In the genomic region with DNA sequence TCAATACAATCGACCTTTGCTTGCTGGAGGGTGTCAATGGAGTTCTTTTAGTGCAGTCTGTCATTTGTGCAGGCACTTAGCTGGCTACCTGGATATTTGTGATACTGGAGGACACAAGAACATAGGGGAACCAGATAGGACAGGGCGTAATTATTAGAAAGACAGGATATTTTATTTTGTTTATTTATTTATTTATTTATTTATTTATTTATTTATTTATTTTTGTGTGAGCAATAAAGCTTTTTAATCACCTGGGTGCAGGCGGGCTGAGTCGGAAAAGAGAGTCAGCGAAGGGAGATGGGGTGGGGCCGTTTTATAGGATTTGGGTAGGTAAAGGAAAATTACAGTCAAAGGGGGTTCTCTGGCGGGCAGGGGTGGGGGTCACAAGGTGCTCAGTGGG, we compare ENCODE assay signal across 10 cellular contexts. TPM values are rescaled to one million over a fixed set of nuclear protein-coding genes. Genes with fewer than 3 reads are reported as not detected.
A peak's percentile ranks its signal among the peaks of the same experiment; 100 is the strongest.
DNase-seq lines count a peak whose midpoint lies in the region; ATAC-seq, FAIRE-seq and TF ChIP-seq lines count a peak whose summit lies in the region.
"Not testable (repeated sequence)": the region's sequence is repeated elsewhere in the genome, so short reads cannot be mapped to it uniquely, and the experiment has no call there.
"Had no signal": no experiment of that assay in that cellular context is flagged by ENCODE, and none has a peak within 500 bp of the region (broad histone marks: within the 10 kb centered on the region; RNA-seq: fewer than 3 reads in every experiment).

No MANE protein-coding gene starts in this region.

- H3K27me3 Mint-ChIP-seq in CD8-positive, alpha-beta memory T cell; activated T-cell treated with anti-CD3 and anti-CD28 coated beads, Interleukin-2, amount 50 U/mL, for 4 hours (ENCODE audit: low read depth); natural killer cell treated with Interleukin-12 subunit alpha and Interleukin-12 subunit beta and Interleukin-15 and Interleukin-18, amount 100 ng/mL, for 72 hours; type B pancreatic cell: not testable (repeated sequence)

- not testable (repeated sequence) for FAIRE-seq in GM12878 (lab: Jason Lieb, UNC)

- H3K4me1 ChIP-seq in CD8-positive, alpha-beta memory T cell (ENCODE audit: insufficient read depth, low read length): peaks cover 36% of the 10 kb centered on the region
- H3K4me1 ChIP-seq in HUES6 (ENCODE audit: control insufficient read depth, insufficient read depth, low read length) (peaks cover 20% of the 10 kb centered on the region), PC-3 (ENCODE audit: insufficient read depth, low read length) (peaks cover 14% of the 10 kb centered on the region), GM12878 (ENCODE audit: control insufficient read depth, insufficient read depth, low read length) (peaks cover 19% of the 10 kb centered on the region), hepatocyte (ENCODE audit: insufficient read depth) (peaks cover 12% of the 10 kb centered on the region)

- peaks cover 42% of the 10 kb centered on the region for H4K20me1 ChIP-seq in PC-3 (ENCODE audit: low read length)
- H4K20me1 ChIP-seq in GM12878 (ENCODE audit: control insufficient read depth, insufficient read depth); hepatocyte (ENCODE audit: insufficient read depth, poor library complexity, severe bottlenecking): not testable (repeated sequence)

- POLR2A ChIA-PET in CD8-positive, alpha-beta memory T cell (lab: Charles Lee); PC-3 (lab: Charles Lee; ENCODE audit: unreplicated experiment); GM12878 (lab: Charles Lee): not testable (repeated sequence)

- H3K9me3 ChIP-seq in CD8-positive, alpha-beta memory T cell (ENCODE audit: low read length); HUES6 (ENCODE audit: control insufficient read depth, insufficient read depth, low read depth, low read length); PC-3 (ENCODE audit: low read length); GM12878 (replicated peaks; ENCODE audit: control insufficient read depth, insufficient read depth, low read length); hepatocyte (ENCODE audit: low read depth): not testable (repeated sequence)

- not testable (repeated sequence) for TF ChIP-seq POLR2A in GM12878 (IDR thresholded peaks at IDR 0.05; ENCODE audit: low read depth, low read length)

- 90% methylated on average over 7 of the region's 7 CpGs for WGBS in GM12878 (ENCODE audit: insufficient coverage, insufficient replicate concordance, low lambda C conversion rate, missing lambda C conversion rate)
- 89% methylated on average over 7 of the region's 7 CpGs for WGBS in hepatocyte (ENCODE audit: low lambda C conversion rate, missing lambda C conversion rate)

- RAD21 ChIA-PET in GM12878 (lab: Charles Lee; ENCODE audit: unreplicated experiment): interaction anchor here (0.6 to 1.2 kb wide), 4 partner anchors 63 to 98 kb away, joined by 3 read pairs; no protein-coding TSS in a partner anchor

- TF ChIP-seq CTCF in PC-3 (conservative IDR thresholded peaks at IDR 0.05; ENCODE audit: low read depth, low read length); GM12878 (IDR thresholded peaks at IDR 0.05 in 2 of 3, conservative IDR thresholded peaks at IDR 0.05 in 1 of 3; ENCODE audit: control insufficient read depth in 2 of 3, extremely low read depth in 1 of 3, insufficient read depth in 1 of 3, low read depth in 3 of 3, low read length in 3 of 3); hepatocyte (IDR thresholded peaks at IDR 0.05; ENCODE audit: poor library complexity); type B pancreatic cell (conservative IDR thresholded peaks at IDR 0.05): not testable (repeated sequence)

- H3K4me2 ChIP-seq in PC-3 (ENCODE audit: low read length) (peak overlapping the region; percentile 99), GM12878 (ENCODE audit: control insufficient read depth, insufficient read depth) (peak overlapping the region; percentile 79), hepatocyte (peak overlapping the region; percentile 96)

- H3K27me3 ChIP-seq in CD8-positive, alpha-beta memory T cell (ENCODE audit: insufficient read depth, low read length, poor library complexity, severe bottlenecking); HUES6 (ENCODE audit: control insufficient read depth, insufficient read depth, low read length); PC-3 (ENCODE audit: low read length); GM12878 (replicated peaks in 1 of 2; ENCODE audit: control insufficient read depth in 2 of 2, insufficient read depth in 2 of 2, low read length in 1 of 2); hepatocyte: not testable (repeated sequence)

- not testable (repeated sequence) for H3K36me3 ChIP-seq in CD8-positive, alpha-beta memory T cell (ENCODE audit: insufficient read depth, low read length); GM12878 (ENCODE audit: control insufficient read depth in 2 of 2, insufficient read depth in 2 of 2, low read length in 1 of 2); hepatocyte (replicated peaks; ENCODE audit: insufficient read depth, low read depth)
- peaks cover 40% of the 10 kb centered on the region for H3K36me3 ChIP-seq in HUES6 (ENCODE audit: control insufficient read depth, insufficient read depth, low read length)
- H3K36me3 ChIP-seq in PC-3 (ENCODE audit: low read depth, low read length): peaks cover 16% of the 10 kb centered on the region

- H3K9me2 ChIP-seq in PC-3 (replicated peaks; ENCODE audit: low read length); hepatocyte (replicated peaks; ENCODE audit: insufficient read depth): not testable (repeated sequence)

- CTCF ChIA-PET in CD8-positive, alpha-beta memory T cell (lab: Charles Lee); PC-3 (lab: Charles Lee): not testable (repeated sequence)
- CTCF ChIA-PET in GM12878 (lab: Yijun Ruan, JAX): interaction anchor here (0.9 to 1.4 kb wide), 3 partner anchors 71 to 588 kb away, joined by 4 to 6 read pairs (median 5); no protein-coding TSS in a partner anchor

- not testable (repeated sequence) for TF ChIP-seq EP300 in GM12878 (IDR thresholded peaks at IDR 0.05; ENCODE audit: borderline replicate concordance in 1 of 2, control insufficient read depth in 1 of 2, low read depth in 2 of 2, low read length in 2 of 2)

- H3K79me2 ChIP-seq in PC-3 (ENCODE audit: low read length): peaks cover 83% of the 10 kb centered on the region
- peaks cover 64% of the 10 kb centered on the region for H3K79me2 ChIP-seq in GM12878 (ENCODE audit: control insufficient read depth, insufficient read depth, low read length)
- H3K79me2 ChIP-seq in hepatocyte: peaks cover 34% of the 10 kb centered on the region

- DNase-seq in CD8-positive, alpha-beta memory T cell; PC-3; activated T-cell treated with anti-CD3 and anti-CD28 coated beads, Interleukin-2, amount 50 U/mL, for 4 hours; GM12878 (ENCODE audit: low read depth, low spot score); hepatocyte (ENCODE audit: low spot score); natural killer cell treated with Interleukin-12 subunit alpha and Interleukin-12 subunit beta and Interleukin-15 and Interleukin-18, amount 100 ng/mL, for 72 hours (ENCODE audit: low spot score); type B pancreatic cell (ENCODE audit: extremely low spot score, unreplicated experiment): not testable (repeated sequence)

- TF ChIP-seq RAD21 in GM12878 (IDR thresholded peaks at IDR 0.05; ENCODE audit: insufficient read depth, low read depth, low read length): not testable (repeated sequence)

- SMC1A ChIA-PET in GM12878 (lab: Charles Lee; ENCODE audit: uncharacterized antibody, unreplicated experiment): interaction anchor here (0.6 to 8.9 kb wide), 3 partner anchors 37 to 596 kb away, joined by 3 to 58 read pairs (median 3); no protein-coding TSS in a partner anchor

- H3K27ac Mint-ChIP-seq in CD8-positive, alpha-beta memory T cell; natural killer cell treated with Interleukin-12 subunit alpha and Interleukin-12 subunit beta and Interleukin-15 and Interleukin-18, amount 100 ng/mL, for 72 hours; type B pancreatic cell: not testable (repeated sequence)

- not testable (repeated sequence) for H2AFZ ChIP-seq in PC-3 (ENCODE audit: low read length); GM12878 (ENCODE audit: control insufficient read depth, low read depth, low read length); hepatocyte

- intact Hi-C loops in PC-3 (cut with micrococcal nuclease) (loop anchor here (5.0 to 10.0 kb wide), 4 partner anchors 97 to 552 kb away; a partner anchor contains a TSS), GM12878 (cut with micrococcal nuclease; ENCODE audit: unreplicated experiment) (loop anchor here (5.0 kb wide), 3 partner anchors 107 to 257 kb away; a partner anchor contains a TSS)

- not testable (repeated sequence) for H3K4me3 ChIP-seq in CD8-positive, alpha-beta memory T cell (ENCODE audit: low read length); hepatocyte
- H3K4me3 ChIP-seq in HUES6 (ENCODE audit: low read depth, low read length): peak overlapping the region; percentile 92
- peak overlapping the region; percentile 91 for H3K4me3 ChIP-seq in PC-3 (ENCODE audit: low read length)
- H3K4me3 ChIP-seq in GM12878: peak overlapping the region; percentile 55

- BruUV-seq in PC-3 (replicated peaks; lab: Mats Ljungman, UMichigan); GM12878 (replicated peaks; lab: Mats Ljungman, UMichigan): not testable (repeated sequence)

- not testable (repeated sequence) for H3F3A ChIP-seq in PC-3 (ENCODE audit: low read length, unreplicated experiment)

- ATAC-seq in PC-3; activated T-cell treated with anti-CD3 and anti-CD28 coated beads, Interleukin-2, amount 50 U/mL, for 4 hours; GM12878; natural killer cell treated with Interleukin-12 subunit alpha and Interleukin-12 subunit beta and Interleukin-15 and Interleukin-18, amount 100 ng/mL, for 72 hours: not testable (repeated sequence)

- H3K4me1 Mint-ChIP-seq in CD8-positive, alpha-beta memory T cell: peaks cover 53 to 73% (median 68%) of the 10 kb centered on the region in 3 donors
- H3K4me1 Mint-ChIP-seq in activated T-cell treated with anti-CD3 and anti-CD28 coated beads, Interleukin-2, amount 50 U/mL, for 4 hours (ENCODE audit: low read depth): peaks cover 45% of the 10 kb centered on the region
- H3K4me1 Mint-ChIP-seq in natural killer cell treated with Interleukin-12 subunit alpha and Interleukin-12 subunit beta and Interleukin-15 and Interleukin-18, amount 100 ng/mL, for 72 hours (ENCODE audit: low read depth in 2 of 2): peaks cover 39 to 43% of the 10 kb centered on the region in 2 donors
- H3K4me1 Mint-ChIP-seq in type B pancreatic cell (ENCODE audit: unreplicated experiment): peaks cover 30% of the 10 kb centered on the region

- H3K9ac ChIP-seq in HUES6 (ENCODE audit: low read length); PC-3 (ENCODE audit: low read length); GM12878 (ENCODE audit: control insufficient read depth, insufficient read depth, low read length): not testable (repeated sequence)

- in situ Hi-C loops in GM12878 (cut with MboI): loop anchor here (5.0 kb wide), 1 partner anchor 68 kb away; no protein-coding TSS in a partner anchor

- H3K27ac ChIP-seq in CD8-positive, alpha-beta memory T cell (ENCODE audit: low read depth, low read length); HUES6 (ENCODE audit: low read depth, low read length); PC-3 (ENCODE audit: low read length); GM12878 (ENCODE audit: control insufficient read depth, insufficient read depth); hepatocyte: not testable (repeated sequence)

- peak overlapping the region in 4 of 7 donors; percentile 10 to 42 (median 20) for H3K4me3 Mint-ChIP-seq in CD8-positive, alpha-beta memory T cell
- H3K4me3 Mint-ChIP-seq in activated T-cell treated with anti-CD3 and anti-CD28 coated beads, Interleukin-2, amount 50 U/mL, for 4 hours: peak overlapping the region; percentile 71
- H3K4me3 Mint-ChIP-seq in natural killer cell treated with Interleukin-12 subunit alpha and Interleukin-12 subunit beta and Interleukin-15 and Interleukin-18, amount 100 ng/mL, for 72 hours: peak overlapping the region; percentile 54
- H3K4me3 Mint-ChIP-seq in type B pancreatic cell: peak overlapping the region; percentile 23

- peaks cover 4 to 54% (median 5%) of the 10 kb centered on the region in 3 donors for H3K36me3 Mint-ChIP-seq in CD8-positive, alpha-beta memory T cell
- H3K36me3 Mint-ChIP-seq in activated T-cell treated with anti-CD3 and anti-CD28 coated beads, Interleukin-2, amount 50 U/mL, for 4 hours (ENCODE audit: insufficient read depth): peaks cover 34% of the 10 kb centered on the region
- H3K36me3 Mint-ChIP-seq in natural killer cell treated with Interleukin-12 subunit alpha and Interleukin-12 subunit beta and Interleukin-15 and Interleukin-18, amount 100 ng/mL, for 72 hours: peaks cover 19% of the 10 kb centered on the region
- peaks cover 12% of the 10 kb centered on the region for H3K36me3 Mint-ChIP-seq in type B pancreatic cell

- H3K9me3 Mint-ChIP-seq in CD8-positive, alpha-beta memory T cell; activated T-cell treated with anti-CD3 and anti-CD28 coated beads, Interleukin-2, amount 50 U/mL, for 4 hours; natural killer cell treated with Interleukin-12 subunit alpha and Interleukin-12 subunit beta and Interleukin-15 and Interleukin-18, amount 100 ng/mL, for 72 hours; type B pancreatic cell: not testable (repeated sequence)

RNA-seq across cellular contexts. Expression of a gene that starts 4.0 kb away (rescaled TPM):
- 10 to 100 TPM; 27.1 to 27.9 TPM for total RNA-seq in CD8-positive, alpha-beta memory T cell
- polyA plus RNA-seq in CD8-positive, alpha-beta memory T cell: 8.5 TPM
- total RNA-seq in PC-3 (2014; rRNA removed) (7.8 and 8.3 TPM in 2 replicates), GM12878 (2014; rRNA removed) (22.5 and 22.9 TPM in 2 replicates), GM12878 (2014; rRNA removed; fragmentation: Illumina TruSeq; extraction: Trizol) (13.9 and 14.1 TPM in 2 replicates), GM12878 (2021) (21.7 and 22.7 TPM in 2 replicates), hepatocyte (7.8 and 8.4 TPM in 2 replicates), type B pancreatic cell (ENCODE audit: low replicate concordance) (10.3 and 10.4 TPM in 2 replicates)
- total RNA-seq in activated T-cell treated with anti-CD3 and anti-CD28 coated beads, Interleukin-2, amount 50 U/mL, for 4 hours: 10 to 100 TPM; 32.4 to 36.9 (median 34.7) TPM
- 15.7 and 18.9 TPM in 2 replicates for total RNA-seq in GM12878 (2013; cell fraction: nucleolus; rRNA removed)
- polyA plus RNA-seq in GM12878 (2011; ENCODE audit: low read depth): 5.5 TPM
- polyA plus RNA-seq in GM12878 (2011; rRNA removed) (9.1 and 14.4 TPM in 2 replicates), GM12878 (2014; fragmentation: Illumina TruSeq; extraction: Trizol) (20.1 and 21.5 TPM in 2 replicates), GM12878 (2014; fragmentation: Nextera tagmentation; extraction: Ambion mirVana) (1 to 10 TPM; 4.0 to 6.9 TPM), GM12878 (2014; rRNA removed) (18.0 and 18.2 TPM in 2 replicates), GM12878 (2016; fragmentation: Nextera tagmentation; extraction: Ambion mirVana) (10 to 100 TPM; 19.0 to 22.4 TPM), hepatocyte (3.5 and 6.3 TPM in 2 replicates)
- polyA plus RNA-seq in GM12878 (2011; cell fraction: cytosol; rRNA removed): 12.1 and 12.4 TPM in 2 replicates
- 22.9 and 24.9 TPM in 2 replicates for polyA plus RNA-seq in GM12878 (2011; cell fraction: nucleus; rRNA removed)
- polyA plus RNA-seq in GM12878 (2012): 7.2 and 7.9 TPM in 2 replicates
- polyA minus RNA-seq in GM12878 (2011; rRNA and poly(A)+ RNA removed): 21.0 and 24.8 TPM in 2 replicates
- polyA minus RNA-seq in GM12878 (2011; cell fraction: cytosol; rRNA and poly(A)+ RNA removed): 8.7 and 10.0 TPM in 2 replicates
- polyA minus RNA-seq in GM12878 (2011; cell fraction: nucleus; rRNA and poly(A)+ RNA removed): 24.4 and 43.7 TPM in 2 replicates
- 10 to 100 TPM; 16.2 to 31.4 TPM for total RNA-seq in natural killer cell treated with Interleukin-12 subunit alpha and Interleukin-12 subunit beta and Interleukin-15 and Interleukin-18, amount 100 ng/mL, for 72 hours

RNA-seq across cellular contexts. Expression of a gene that starts 33.8 kb away (rescaled TPM):
- total RNA-seq in CD8-positive, alpha-beta memory T cell: under 1 TPM in 1 of 2 experiments, not detected in 1; 0.09 TPM
- 0.06 TPM for polyA plus RNA-seq in CD8-positive, alpha-beta memory T cell
- 0.07 TPM in 1 of 2 replicates, not detected in the other for total RNA-seq in PC-3 (2014; rRNA removed)
- total RNA-seq in activated T-cell treated with anti-CD3 and anti-CD28 coated beads, Interleukin-2, amount 50 U/mL, for 4 hours: not detected
- not detected in 2 replicates for total RNA-seq in GM12878 (2013; cell fraction: nucleolus; rRNA removed)
- total RNA-seq in GM12878 (2014; rRNA removed): not detected in 2 replicates
- not detected in 2 replicates for total RNA-seq in GM12878 (2014; rRNA removed; fragmentation: Illumina TruSeq; extraction: Trizol)
- total RNA-seq in GM12878 (2021): not detected in 2 replicates
- not detected for polyA plus RNA-seq in GM12878 (2011; ENCODE audit: low read depth)
- not detected in 2 replicates for polyA plus RNA-seq in GM12878 (2011; rRNA removed)
- not detected in 2 replicates for polyA plus RNA-seq in GM12878 (2011; cell fraction: cytosol; rRNA removed)
- not detected in 2 replicates for polyA plus RNA-seq in GM12878 (2011; cell fraction: nucleus; rRNA removed)
- 0.04 and 0.05 TPM in 2 replicates for polyA plus RNA-seq in GM12878 (2012)
- not detected in 2 replicates for polyA plus RNA-seq in GM12878 (2014; fragmentation: Illumina TruSeq; extraction: Trizol)
- polyA plus RNA-seq in GM12878 (2014; fragmentation: Nextera tagmentation; extraction: Ambion mirVana): not detected
- not detected in 2 replicates for polyA plus RNA-seq in GM12878 (2014; rRNA removed)
- under 1 TPM; 0.09 to 0.23 TPM for polyA plus RNA-seq in GM12878 (2016; fragmentation: Nextera tagmentation; extraction: Ambion mirVana)
- not detected in 2 replicates for polyA minus RNA-seq in GM12878 (2011; rRNA and poly(A)+ RNA removed)
- not detected in 2 replicates for polyA minus RNA-seq in GM12878 (2011; cell fraction: cytosol; rRNA and poly(A)+ RNA removed)
- not detected in 2 replicates for polyA minus RNA-seq in GM12878 (2011; cell fraction: nucleus; rRNA and poly(A)+ RNA removed)
- 8.1 and 8.7 TPM in 2 replicates for total RNA-seq in hepatocyte
- 2.0 and 2.3 TPM in 2 replicates for polyA plus RNA-seq in hepatocyte
- total RNA-seq in natural killer cell treated with Interleukin-12 subunit alpha and Interleukin-12 subunit beta and Interleukin-15 and Interleukin-18, amount 100 ng/mL, for 72 hours: not detected
- total RNA-seq in type B pancreatic cell (ENCODE audit: low replicate concordance): 0.07 and 14.9 TPM in 2 replicates
- total RNA-seq: activated CD8-positive, alpha-beta memory T cell treated with anti-CD3 and anti-CD28 coated beads for 36 hours; T-helper 2 cell treated with Interferon-gamma antibody and Interleukin-4, amounts not matched to agents 100 ng/mL and 5 ng/mL, for 36 hours had no signal

Comparison
In these comparisons a context has a peak if more than half of its experiments do, and no peak if none do; other contexts are left out.
1. H3K4me3 Mint-ChIP-seq: peak in every context shown above with its lines; median percentile 71 in activated T-cell treated with anti-CD3 and anti-CD28 coated beads, Interleukin-2, amount 50 U/mL, for 4 hours; 54 in natural killer cell treated with Interleukin-12 subunit alpha and Interleukin-12 subunit beta and Interleukin-15 and Interleukin-18, amount 100 ng/mL, for 72 hours; 23 in type B pancreatic cell; 20 in CD8-positive, alpha-beta memory T cell.